In genomic region chr20:645318-646106, GRCh38 we compare ENCODE assay signal across 1 cellular context.
TF ChIP-seq lines count a peak whose summit lies in the region.

No MANE protein-coding gene starts in this region.

TF ChIP-seq in GM12878, 131 proteins besides CTCF, POLR2A, EP300 and RAD21 (continued from another document and continues in another):
- TF ChIP-seq BRCA1 (IDR thresholded peaks at IDR 0.05; ENCODE audit: low read depth, low read length), result no peak
- TF ChIP-seq TCF7 (IDR thresholded peaks at IDR 0.05; ENCODE audit: borderline replicate concordance), result no peak
- TF ChIP-seq LARP7 (IDR thresholded peaks at IDR 0.05), result no peak
- no peak for TF ChIP-seq KDM1A (IDR thresholded peaks at IDR 0.05; ENCODE audit: borderline replicate concordance)
- no peak for TF ChIP-seq MEF2A (IDR thresholded peaks at IDR 0.05; ENCODE audit: insufficient read depth, low read depth, low read length)
- TF ChIP-seq ZNF687 (IDR thresholded peaks at IDR 0.05), result no peak
- TF ChIP-seq NR2C2 (IDR thresholded peaks at IDR 0.05; ENCODE audit: borderline replicate concordance, control insufficient read depth, insufficient read length, low read depth), result no peak
- TF ChIP-seq EZH2 (IDR thresholded peaks at IDR 0.05; ENCODE audit: borderline replicate concordance, control insufficient read depth, low read depth, low read length), result no peak
- no peak for TF ChIP-seq CBX5 (IDR thresholded peaks at IDR 0.05; ENCODE audit: low read depth)
- TF ChIP-seq HDAC6 (IDR thresholded peaks at IDR 0.05; ENCODE audit: unreplicated experiment), result no peak
- TF ChIP-seq ZBTB33 (IDR thresholded peaks at IDR 0.05), result no peak
- no peak for TF ChIP-seq SMAD5 (IDR thresholded peaks at IDR 0.05; ENCODE audit: low read depth)
- no peak for TF ChIP-seq ZSCAN29 (IDR thresholded peaks at IDR 0.05)
- no peak for TF ChIP-seq MTA3 (IDR thresholded peaks at IDR 0.05; ENCODE audit: borderline replicate concordance, low read length)
- TF ChIP-seq, protein P1, sequence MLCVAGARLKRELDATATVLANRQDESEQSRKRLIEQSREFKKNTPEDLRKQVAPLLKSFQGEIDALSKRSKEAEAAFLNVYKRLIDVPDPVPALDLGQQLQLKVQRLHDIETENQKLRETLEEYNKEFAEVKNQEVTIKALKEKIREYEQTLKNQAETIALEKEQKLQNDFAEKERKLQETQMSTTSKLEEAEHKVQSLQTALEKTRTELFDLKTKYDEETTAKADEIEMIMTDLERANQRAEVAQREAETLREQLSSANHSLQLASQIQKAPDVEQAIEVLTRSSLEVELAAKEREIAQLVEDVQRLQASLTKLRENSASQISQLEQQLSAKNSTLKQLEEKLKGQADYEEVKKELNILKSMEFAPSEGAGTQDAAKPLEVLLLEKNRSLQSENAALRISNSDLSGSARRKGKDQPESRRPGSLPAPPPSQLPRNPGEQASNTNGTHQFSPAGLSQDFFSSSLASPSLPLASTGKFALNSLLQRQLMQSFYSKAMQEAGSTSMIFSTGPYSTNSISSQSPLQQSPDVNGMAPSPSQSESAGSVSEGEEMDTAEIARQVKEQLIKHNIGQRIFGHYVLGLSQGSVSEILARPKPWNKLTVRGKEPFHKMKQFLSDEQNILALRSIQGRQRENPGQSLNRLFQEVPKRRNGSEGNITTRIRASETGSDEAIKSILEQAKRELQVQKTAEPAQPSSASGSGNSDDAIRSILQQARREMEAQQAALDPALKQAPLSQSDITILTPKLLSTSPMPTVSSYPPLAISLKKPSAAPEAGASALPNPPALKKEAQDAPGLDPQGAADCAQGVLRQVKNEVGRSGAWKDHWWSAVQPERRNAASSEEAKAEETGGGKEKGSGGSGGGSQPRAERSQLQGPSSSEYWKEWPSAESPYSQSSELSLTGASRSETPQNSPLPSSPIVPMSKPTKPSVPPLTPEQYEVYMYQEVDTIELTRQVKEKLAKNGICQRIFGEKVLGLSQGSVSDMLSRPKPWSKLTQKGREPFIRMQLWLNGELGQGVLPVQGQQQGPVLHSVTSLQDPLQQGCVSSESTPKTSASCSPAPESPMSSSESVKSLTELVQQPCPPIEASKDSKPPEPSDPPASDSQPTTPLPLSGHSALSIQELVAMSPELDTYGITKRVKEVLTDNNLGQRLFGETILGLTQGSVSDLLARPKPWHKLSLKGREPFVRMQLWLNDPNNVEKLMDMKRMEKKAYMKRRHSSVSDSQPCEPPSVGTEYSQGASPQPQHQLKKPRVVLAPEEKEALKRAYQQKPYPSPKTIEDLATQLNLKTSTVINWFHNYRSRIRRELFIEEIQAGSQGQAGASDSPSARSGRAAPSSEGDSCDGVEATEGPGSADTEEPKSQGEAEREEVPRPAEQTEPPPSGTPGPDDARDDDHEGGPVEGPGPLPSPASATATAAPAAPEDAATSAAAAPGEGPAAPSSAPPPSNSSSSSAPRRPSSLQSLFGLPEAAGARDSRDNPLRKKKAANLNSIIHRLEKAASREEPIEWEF (IDR thresholded peaks at IDR 0.05; ENCODE audit: insufficient replicate concordance, low read depth, low read length), result no peak
- TF ChIP-seq, protein P2, sequence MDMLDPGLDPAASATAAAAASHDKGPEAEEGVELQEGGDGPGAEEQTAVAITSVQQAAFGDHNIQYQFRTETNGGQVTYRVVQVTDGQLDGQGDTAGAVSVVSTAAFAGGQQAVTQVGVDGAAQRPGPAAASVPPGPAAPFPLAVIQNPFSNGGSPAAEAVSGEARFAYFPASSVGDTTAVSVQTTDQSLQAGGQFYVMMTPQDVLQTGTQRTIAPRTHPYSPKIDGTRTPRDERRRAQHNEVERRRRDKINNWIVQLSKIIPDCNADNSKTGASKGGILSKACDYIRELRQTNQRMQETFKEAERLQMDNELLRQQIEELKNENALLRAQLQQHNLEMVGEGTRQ (IDR thresholded peaks at IDR 0.05; ENCODE audit: borderline replicate concordance, low read depth, low read length), result no peak
- TF ChIP-seq IKZF2 (IDR thresholded peaks at IDR 0.05), result no peak
- TF ChIP-seq SP1 (IDR thresholded peaks at IDR 0.05; ENCODE audit: low read depth, low read length), result no peak
- TF ChIP-seq POLR2AphosphoS5 (IDR thresholded peaks at IDR 0.05; ENCODE audit: low read length), result no peak
- peak; percentile 65; the same call in 1 of the 2 replicates for TF ChIP-seq NBN (IDR thresholded peaks at IDR 0.05)
- TF ChIP-seq EED (IDR thresholded peaks at IDR 0.05; ENCODE audit: low read depth), result no peak
- TF ChIP-seq MYB (IDR thresholded peaks at IDR 0.05; ENCODE audit: borderline replicate concordance, low read depth, low read length), result no peak
- 0 out of 2 replicates have a peak, but pooled peaks have one; percentile 20 for TF ChIP-seq IKZF1 (conservative IDR thresholded peaks at IDR 0.05)
- TF ChIP-seq NFXL1 (IDR thresholded peaks at IDR 0.05; ENCODE audit: borderline replicate concordance), result no peak
- TF ChIP-seq, protein P3, sequence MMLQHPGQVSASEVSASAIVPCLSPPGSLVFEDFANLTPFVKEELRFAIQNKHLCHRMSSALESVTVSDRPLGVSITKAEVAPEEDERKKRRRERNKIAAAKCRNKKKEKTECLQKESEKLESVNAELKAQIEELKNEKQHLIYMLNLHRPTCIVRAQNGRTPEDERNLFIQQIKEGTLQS (IDR thresholded peaks at IDR 0.05; ENCODE audit: borderline replicate concordance, extremely low read depth, low read depth, low read length), result no peak
- no peak for TF ChIP-seq POLR2AphosphoS2 (IDR thresholded peaks at IDR 0.05; ENCODE audit: low read depth, low read length)
- TF ChIP-seq KAT2A (conservative IDR thresholded peaks at IDR 0.05; ENCODE audit: control insufficient read depth, low read depth, low read length), result no peak
- TF ChIP-seq NFYA (IDR thresholded peaks at IDR 0.05; ENCODE audit: borderline replicate concordance, low read depth, low read length), result no peak
- no peak for TF ChIP-seq ASH2L (IDR thresholded peaks at IDR 0.05; ENCODE audit: borderline replicate concordance, low read depth)
- TF ChIP-seq, protein P4, sequence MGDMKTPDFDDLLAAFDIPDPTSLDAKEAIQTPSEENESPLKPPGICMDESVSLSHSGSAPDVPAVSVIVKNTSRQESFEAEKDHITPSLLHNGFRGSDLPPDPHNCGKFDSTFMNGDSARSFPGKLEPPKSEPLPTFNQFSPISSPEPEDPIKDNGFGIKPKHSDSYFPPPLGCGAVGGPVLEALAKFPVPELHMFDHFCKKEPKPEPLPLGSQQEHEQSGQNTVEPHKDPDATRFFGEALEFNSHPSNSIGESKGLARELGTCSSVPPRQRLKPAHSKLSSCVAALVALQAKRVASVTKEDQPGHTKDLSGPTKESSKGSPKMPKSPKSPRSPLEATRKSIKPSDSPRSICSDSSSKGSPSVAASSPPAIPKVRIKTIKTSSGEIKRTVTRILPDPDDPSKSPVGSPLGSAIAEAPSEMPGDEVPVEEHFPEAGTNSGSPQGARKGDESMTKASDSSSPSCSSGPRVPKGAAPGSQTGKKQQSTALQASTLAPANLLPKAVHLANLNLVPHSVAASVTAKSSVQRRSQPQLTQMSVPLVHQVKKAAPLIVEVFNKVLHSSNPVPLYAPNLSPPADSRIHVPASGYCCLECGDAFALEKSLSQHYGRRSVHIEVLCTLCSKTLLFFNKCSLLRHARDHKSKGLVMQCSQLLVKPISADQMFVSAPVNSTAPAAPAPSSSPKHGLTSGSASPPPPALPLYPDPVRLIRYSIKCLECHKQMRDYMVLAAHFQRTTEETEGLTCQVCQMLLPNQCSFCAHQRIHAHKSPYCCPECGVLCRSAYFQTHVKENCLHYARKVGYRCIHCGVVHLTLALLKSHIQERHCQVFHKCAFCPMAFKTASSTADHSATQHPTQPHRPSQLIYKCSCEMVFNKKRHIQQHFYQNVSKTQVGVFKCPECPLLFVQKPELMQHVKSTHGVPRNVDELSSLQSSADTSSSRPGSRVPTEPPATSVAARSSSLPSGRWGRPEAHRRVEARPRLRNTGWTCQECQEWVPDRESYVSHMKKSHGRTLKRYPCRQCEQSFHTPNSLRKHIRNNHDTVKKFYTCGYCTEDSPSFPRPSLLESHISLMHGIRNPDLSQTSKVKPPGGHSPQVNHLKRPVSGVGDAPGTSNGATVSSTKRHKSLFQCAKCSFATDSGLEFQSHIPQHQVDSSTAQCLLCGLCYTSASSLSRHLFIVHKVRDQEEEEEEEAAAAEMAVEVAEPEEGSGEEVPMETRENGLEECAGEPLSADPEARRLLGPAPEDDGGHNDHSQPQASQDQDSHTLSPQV (IDR thresholded peaks at IDR 0.05), result no peak
- no peak; the same call in 1 of the 2 replicates for TF ChIP-seq MAX (IDR thresholded peaks at IDR 0.05; ENCODE audit: low read depth, low read length)
- no peak for TF ChIP-seq ZNF217 (IDR thresholded peaks at IDR 0.05)
- TF ChIP-seq NRF1 (conservative IDR thresholded peaks at IDR 0.05; ENCODE audit: low read depth, low read length), result no peak
- TF ChIP-seq POU2F2 (IDR thresholded peaks at IDR 0.05; ENCODE audit: borderline replicate concordance, low read depth, low read length), result 0 out of 3 replicates have a peak, but pooled peaks have one; percentile 25
- no peak for TF ChIP-seq ATF7 (IDR thresholded peaks at IDR 0.05; ENCODE audit: low read depth)
- TF ChIP-seq, protein P5, sequence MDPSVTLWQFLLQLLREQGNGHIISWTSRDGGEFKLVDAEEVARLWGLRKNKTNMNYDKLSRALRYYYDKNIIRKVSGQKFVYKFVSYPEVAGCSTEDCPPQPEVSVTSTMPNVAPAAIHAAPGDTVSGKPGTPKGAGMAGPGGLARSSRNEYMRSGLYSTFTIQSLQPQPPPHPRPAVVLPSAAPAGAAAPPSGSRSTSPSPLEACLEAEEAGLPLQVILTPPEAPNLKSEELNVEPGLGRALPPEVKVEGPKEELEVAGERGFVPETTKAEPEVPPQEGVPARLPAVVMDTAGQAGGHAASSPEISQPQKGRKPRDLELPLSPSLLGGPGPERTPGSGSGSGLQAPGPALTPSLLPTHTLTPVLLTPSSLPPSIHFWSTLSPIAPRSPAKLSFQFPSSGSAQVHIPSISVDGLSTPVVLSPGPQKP (IDR thresholded peaks at IDR 0.05; ENCODE audit: low read depth, low read length), result peak; percentile 99
- no peak for TF ChIP-seq CHD2 (IDR thresholded peaks at IDR 0.05; ENCODE audit: borderline replicate concordance, low read depth, low read length)
- TF ChIP-seq TCF12 (IDR thresholded peaks at IDR 0.05; ENCODE audit: low read depth, low read length), result no peak
- TF ChIP-seq TCF3 (IDR thresholded peaks at IDR 0.05; ENCODE audit: borderline replicate concordance, insufficient read depth, low read depth, low read length), result no peak
- TF ChIP-seq, protein P6, sequence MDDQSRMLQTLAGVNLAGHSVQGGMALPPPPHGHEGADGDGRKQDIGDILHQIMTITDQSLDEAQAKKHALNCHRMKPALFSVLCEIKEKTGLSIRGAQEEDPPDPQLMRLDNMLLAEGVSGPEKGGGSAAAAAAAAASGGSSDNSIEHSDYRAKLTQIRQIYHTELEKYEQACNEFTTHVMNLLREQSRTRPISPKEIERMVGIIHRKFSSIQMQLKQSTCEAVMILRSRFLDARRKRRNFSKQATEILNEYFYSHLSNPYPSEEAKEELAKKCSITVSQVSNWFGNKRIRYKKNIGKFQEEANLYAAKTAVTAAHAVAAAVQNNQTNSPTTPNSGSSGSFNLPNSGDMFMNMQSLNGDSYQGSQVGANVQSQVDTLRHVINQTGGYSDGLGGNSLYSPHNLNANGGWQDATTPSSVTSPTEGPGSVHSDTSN (IDR thresholded peaks at IDR 0.05; ENCODE audit: insufficient replicate concordance, low read depth, low read length), result no peak
- TF ChIP-seq RELA (IDR thresholded peaks at IDR 0.05; ENCODE audit: borderline replicate concordance, partially characterized antibody), result no peak
